ENCODE assay signal across 8 cellular contexts in the genomic region with DNA sequence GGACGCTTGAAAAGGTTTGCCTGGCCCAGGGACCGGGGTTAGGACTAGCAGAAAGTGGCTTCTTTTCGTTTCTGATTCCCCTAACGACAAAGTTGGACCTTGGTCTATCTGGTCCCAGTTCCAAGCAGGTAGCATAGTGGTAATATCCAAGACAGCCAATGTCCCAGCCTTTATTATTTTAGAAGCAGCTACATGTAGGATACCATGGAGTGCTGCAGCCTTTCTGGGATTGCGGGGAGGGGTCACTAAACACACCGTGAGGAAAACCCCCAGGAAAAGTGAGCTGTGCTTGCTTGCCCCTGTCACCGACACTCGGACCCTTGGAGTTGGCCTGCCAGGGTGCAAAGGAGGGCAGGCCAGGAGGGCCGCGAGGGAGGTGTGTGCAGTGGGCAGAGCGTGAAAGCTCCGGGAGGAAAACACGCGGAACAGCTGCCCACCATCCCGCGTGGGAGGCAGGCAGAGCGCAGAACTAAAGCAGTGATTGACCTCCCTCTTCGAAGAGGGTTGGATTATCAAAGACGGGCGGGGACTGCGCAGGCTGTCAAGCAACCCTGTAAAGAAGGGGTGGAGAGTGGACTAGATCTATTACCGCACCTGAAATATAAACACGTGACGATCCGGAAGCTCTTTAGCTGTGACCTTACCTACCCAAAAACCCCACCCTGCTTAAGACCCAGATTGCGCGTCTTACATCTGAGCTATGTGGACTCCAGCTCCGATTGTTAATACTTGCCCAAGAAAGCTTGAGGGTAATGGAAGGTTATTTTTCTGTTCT. TPM values are rescaled to one million over a fixed set of nuclear protein-coding genes. Genes with fewer than 3 reads are reported as not detected.
DNase-seq lines count a peak whose midpoint lies in the region; ATAC-seq and TF ChIP-seq lines count a peak whose summit lies in the region.

No MANE protein-coding gene starts in this region.

- ATAC-seq in GM21360 (IDR thresholded peaks at IDR 0.05; ENCODE audit: unreplicated experiment): peak; percentile 43

- H3K4me1 ChIP-seq in hepatocyte (ENCODE audit: insufficient read depth) (peaks cover 32% of the 10 kb centered on the region), sigmoid colon (peaks cover 0 to 49% (median 46%) of the 10 kb centered on the region in 4 donors)

- in situ Hi-C loops in SK-MEL-5 (cut with HindIII; ENCODE audit: low pct_unique_long_range_greater_than_20kb, low sequenced_read_pairs): no loop called here

- intact Hi-C loops in sigmoid colon (cut with DNase I): loop anchor here (2.0 to 10.0 kb wide), 3 partner anchors 59 to 337 kb away; a partner anchor contains a TSS

- H3K9me2 ChIP-seq in hepatocyte (replicated peaks; ENCODE audit: insufficient read depth): no peaks in the 10 kb centered on the region

- peak overlapping the region; percentile 86 for H2AFZ ChIP-seq in hepatocyte

- H3K9me3 ChIP-seq in hepatocyte (ENCODE audit: low read depth): no peaks in the 10 kb centered on the region
- no peaks in the 10 kb centered on the region for H3K9me3 ChIP-seq in sigmoid colon

- TF ChIP-seq CTCF in hepatocyte (IDR thresholded peaks at IDR 0.05; ENCODE audit: poor library complexity) (no peak), sigmoid colon (IDR thresholded peaks at IDR 0.05) (no peak)

- H3K4me2 ChIP-seq in hepatocyte: peak overlapping the region; percentile 96

- H3K4me3 ChIP-seq in hepatocyte (peak overlapping the region; percentile 60), sigmoid colon (peak overlapping the region; percentile 90 to 97 (median 93))

- H3K27ac ChIP-seq in hepatocyte (peak overlapping the region; percentile 98), sigmoid colon (peak overlapping the region; percentile 96 to 99 (median 98))

- H3K79me2 ChIP-seq in hepatocyte: peaks cover 46% of the 10 kb centered on the region

- DNase-seq in DMS153 (lab: John Stamatoyannopoulos, UW): peak; percentile 53
- peak; percentile 60 for DNase-seq in HT-29 (ENCODE audit: low spot score)
- DNase-seq in SK-MEL-5 (ENCODE audit: low read depth, low spot score): peak; percentile 51
- DNase-seq in anterior cingulate cortex (lab: John Stamatoyannopoulos, UW): peak in 40 of 58 donors; percentile 5 to 73 (median 40)
- peak; percentile 63 for DNase-seq in hepatocyte (ENCODE audit: low spot score)
- DNase-seq in sigmoid colon: peak; percentile 70
- no peak for DNase-seq in cortex of kidney (lab: John Stamatoyannopoulos, UW)

- H3K27me3 ChIP-seq in hepatocyte (no peaks in the 10 kb centered on the region), sigmoid colon (no peaks in the 10 kb centered on the region)

- no peaks in the 10 kb centered on the region for H3K36me3 ChIP-seq in hepatocyte (replicated peaks; ENCODE audit: insufficient read depth, low read depth)
- no peaks in the 10 kb centered on the region for H3K36me3 ChIP-seq in sigmoid colon

- peaks cover 31% of the 10 kb centered on the region for H4K20me1 ChIP-seq in hepatocyte (ENCODE audit: insufficient read depth, poor library complexity, severe bottlenecking)

- 12% methylated on average over 28 of the region's 28 CpGs for WGBS in hepatocyte (ENCODE audit: low lambda C conversion rate, missing lambda C conversion rate)
- 1 to 6% methylated on average over 28 of the region's 28 CpGs for WGBS in sigmoid colon, 2 donors

- TF ChIP-seq EP300 in sigmoid colon (IDR thresholded peaks at IDR 0.05): no peak

- TF ChIP-seq POLR2A in sigmoid colon (IDR thresholded peaks at IDR 0.05): no peak

RNA-seq across cellular contexts. Expression of a gene that starts 0.6 kb away (rescaled TPM):
- total RNA-seq in HT-29 (2014; rRNA removed; shearing (Covaris generic)): 44.8 and 50.5 TPM in 2 replicates
- 68.4 and 73.1 TPM in 2 replicates for total RNA-seq in SK-MEL-5 (2014; rRNA removed; shearing (Covaris generic))
- 25.8 and 39.0 TPM in 2 replicates for polyA plus RNA-seq in SK-MEL-5 (2015; cell fraction: cytosol; rRNA removed)
- 45.6 and 68.0 TPM in 2 replicates for polyA plus RNA-seq in SK-MEL-5 (2015; cell fraction: nucleus; rRNA removed)
- total RNA-seq in hepatocyte (65.1 and 72.1 TPM in 2 replicates), sigmoid colon (10 to 100 TPM; 72.1 to 96.8 (median 77.4) TPM)
- polyA plus RNA-seq in hepatocyte (24.5 and 27.2 TPM in 2 replicates), sigmoid colon (10 to 100 TPM in 2 of 3 donors, 1 to 10 TPM in 1; 8.0 to 12.6 (median 12.3) TPM)
